Comparison of ENCODE assay signal across 1 cellular context in the genomic region with DNA sequence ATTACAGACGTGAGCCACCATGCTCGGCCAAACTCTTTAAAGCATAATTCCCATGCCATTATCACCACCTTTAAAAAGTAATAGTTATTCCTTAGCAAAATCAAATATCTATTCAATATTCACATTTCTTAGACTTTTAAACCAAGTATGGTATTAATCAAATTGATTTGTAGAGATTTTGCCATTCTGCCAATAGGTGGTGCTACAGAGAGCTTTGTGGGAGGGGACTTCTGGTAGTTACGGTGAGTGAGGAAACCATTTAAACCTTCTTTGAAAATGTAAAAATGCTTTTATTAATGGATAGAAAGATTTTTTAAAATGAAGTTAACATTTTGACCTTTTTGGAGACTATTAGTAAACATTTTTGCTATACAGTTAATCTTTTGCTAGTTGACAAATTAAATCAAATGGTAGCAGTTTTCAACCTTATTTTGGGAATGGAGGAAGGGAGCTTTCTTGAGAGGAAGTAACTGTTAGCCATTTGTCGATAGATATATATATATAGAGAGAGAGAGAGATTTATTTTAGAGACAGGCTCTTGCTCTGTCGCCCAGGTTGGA.
TF ChIP-seq lines count a peak whose summit lies in the region.

No MANE protein-coding gene starts in this region.

TF ChIP-seq in HepG2, 621 proteins besides CTCF, POLR2A, EP300 and RAD21:
- TF ChIP-seq, protein P1, sequence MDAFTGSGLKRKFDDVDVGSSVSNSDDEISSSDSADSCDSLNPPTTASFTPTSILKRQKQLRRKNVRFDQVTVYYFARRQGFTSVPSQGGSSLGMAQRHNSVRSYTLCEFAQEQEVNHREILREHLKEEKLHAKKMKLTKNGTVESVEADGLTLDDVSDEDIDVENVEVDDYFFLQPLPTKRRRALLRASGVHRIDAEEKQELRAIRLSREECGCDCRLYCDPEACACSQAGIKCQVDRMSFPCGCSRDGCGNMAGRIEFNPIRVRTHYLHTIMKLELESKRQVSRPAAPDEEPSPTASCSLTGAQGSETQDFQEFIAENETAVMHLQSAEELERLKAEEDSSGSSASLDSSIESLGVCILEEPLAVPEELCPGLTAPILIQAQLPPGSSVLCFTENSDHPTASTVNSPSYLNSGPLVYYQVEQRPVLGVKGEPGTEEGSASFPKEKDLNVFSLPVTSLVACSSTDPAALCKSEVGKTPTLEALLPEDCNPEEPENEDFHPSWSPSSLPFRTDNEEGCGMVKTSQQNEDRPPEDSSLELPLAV (CRISPR knock-in tag; conservative IDR thresholded peaks at IDR 0.05; ENCODE audit: low read depth) = no peak
- TF ChIP-seq, protein P2, sequence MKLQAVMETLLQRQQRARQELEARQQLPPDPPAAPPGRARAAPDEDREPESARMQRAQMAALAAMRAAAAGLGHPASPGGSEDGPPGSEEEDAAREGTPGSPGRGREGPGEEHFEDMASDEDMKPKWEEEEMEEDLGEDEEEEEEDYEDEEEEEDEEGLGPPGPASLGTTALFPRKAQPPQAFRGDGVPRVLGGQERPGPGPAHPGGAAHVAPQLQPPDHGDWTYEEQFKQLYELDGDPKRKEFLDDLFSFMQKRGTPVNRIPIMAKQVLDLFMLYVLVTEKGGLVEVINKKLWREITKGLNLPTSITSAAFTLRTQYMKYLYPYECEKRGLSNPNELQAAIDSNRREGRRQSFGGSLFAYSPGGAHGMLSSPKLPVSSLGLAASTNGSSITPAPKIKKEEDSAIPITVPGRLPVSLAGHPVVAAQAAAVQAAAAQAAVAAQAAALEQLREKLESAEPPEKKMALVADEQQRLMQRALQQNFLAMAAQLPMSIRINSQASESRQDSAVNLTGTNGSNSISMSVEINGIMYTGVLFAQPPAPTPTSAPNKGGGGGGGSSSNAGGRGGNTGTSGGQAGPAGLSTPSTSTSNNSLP (IDR thresholded peaks at IDR 0.05; ENCODE audit: low read depth, low read length) = peak; percentile 38; the same call in 1 of the 2 replicates
- TF ChIP-seq EHMT2 (IDR thresholded peaks at IDR 0.05; ENCODE audit: borderline replicate concordance, low read depth, low read length) = 0 out of 2 replicates have a peak, but pooled peaks have one; percentile 20
- TF ChIP-seq, protein P3, sequence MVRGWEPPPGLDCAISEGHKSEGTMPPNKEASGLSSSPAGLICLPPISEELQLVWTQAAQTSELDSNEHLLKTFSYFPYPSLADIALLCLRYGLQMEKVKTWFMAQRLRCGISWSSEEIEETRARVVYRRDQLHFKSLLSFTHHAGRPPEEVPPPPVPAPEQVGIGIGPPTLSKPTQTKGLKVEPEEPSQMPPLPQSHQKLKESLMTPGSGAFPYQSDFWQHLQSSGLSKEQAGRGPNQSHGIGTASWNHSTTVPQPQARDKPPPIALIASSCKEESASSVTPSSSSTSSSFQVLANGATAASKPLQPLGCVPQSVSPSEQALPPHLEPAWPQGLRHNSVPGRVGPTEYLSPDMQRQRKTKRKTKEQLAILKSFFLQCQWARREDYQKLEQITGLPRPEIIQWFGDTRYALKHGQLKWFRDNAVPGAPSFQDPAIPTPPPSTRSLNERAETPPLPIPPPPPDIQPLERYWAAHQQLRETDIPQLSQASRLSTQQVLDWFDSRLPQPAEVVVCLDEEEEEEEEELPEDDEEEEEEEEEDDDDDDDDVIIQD (CRISPR knock-in tag; IDR thresholded peaks at IDR 0.05; ENCODE audit: low read depth) = peak; percentile 74; the same call in 1 of the 2 replicates
- TF ChIP-seq ZNF451 (CRISPR knock-in tag; IDR thresholded peaks at IDR 0.05) = no peak
- TF ChIP-seq, protein P4, sequence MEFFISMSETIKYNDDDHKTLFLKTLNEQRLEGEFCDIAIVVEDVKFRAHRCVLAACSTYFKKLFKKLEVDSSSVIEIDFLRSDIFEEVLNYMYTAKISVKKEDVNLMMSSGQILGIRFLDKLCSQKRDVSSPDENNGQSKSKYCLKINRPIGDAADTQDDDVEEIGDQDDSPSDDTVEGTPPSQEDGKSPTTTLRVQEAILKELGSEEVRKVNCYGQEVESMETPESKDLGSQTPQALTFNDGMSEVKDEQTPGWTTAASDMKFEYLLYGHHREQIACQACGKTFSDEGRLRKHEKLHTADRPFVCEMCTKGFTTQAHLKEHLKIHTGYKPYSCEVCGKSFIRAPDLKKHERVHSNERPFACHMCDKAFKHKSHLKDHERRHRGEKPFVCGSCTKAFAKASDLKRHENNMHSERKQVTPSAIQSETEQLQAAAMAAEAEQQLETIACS (CRISPR knock-in tag; IDR thresholded peaks at IDR 0.05) = no peak
- no peak for TF ChIP-seq ETV5 (CRISPR knock-in tag; IDR thresholded peaks at IDR 0.05; ENCODE audit: borderline replicate concordance)
- TF ChIP-seq, protein P5, sequence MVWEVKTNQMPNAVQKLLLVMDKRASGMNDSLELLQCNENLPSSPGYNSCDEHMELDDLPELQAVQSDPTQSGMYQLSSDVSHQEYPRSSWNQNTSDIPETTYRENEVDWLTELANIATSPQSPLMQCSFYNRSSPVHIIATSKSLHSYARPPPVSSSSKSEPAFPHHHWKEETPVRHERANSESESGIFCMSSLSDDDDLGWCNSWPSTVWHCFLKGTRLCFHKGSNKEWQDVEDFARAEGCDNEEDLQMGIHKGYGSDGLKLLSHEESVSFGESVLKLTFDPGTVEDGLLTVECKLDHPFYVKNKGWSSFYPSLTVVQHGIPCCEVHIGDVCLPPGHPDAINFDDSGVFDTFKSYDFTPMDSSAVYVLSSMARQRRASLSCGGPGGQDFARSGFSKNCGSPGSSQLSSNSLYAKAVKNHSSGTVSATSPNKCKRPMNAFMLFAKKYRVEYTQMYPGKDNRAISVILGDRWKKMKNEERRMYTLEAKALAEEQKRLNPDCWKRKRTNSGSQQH (CRISPR knock-in tag; IDR thresholded peaks at IDR 0.05; ENCODE audit: low read depth) = no peak
- TF ChIP-seq, protein P6, sequence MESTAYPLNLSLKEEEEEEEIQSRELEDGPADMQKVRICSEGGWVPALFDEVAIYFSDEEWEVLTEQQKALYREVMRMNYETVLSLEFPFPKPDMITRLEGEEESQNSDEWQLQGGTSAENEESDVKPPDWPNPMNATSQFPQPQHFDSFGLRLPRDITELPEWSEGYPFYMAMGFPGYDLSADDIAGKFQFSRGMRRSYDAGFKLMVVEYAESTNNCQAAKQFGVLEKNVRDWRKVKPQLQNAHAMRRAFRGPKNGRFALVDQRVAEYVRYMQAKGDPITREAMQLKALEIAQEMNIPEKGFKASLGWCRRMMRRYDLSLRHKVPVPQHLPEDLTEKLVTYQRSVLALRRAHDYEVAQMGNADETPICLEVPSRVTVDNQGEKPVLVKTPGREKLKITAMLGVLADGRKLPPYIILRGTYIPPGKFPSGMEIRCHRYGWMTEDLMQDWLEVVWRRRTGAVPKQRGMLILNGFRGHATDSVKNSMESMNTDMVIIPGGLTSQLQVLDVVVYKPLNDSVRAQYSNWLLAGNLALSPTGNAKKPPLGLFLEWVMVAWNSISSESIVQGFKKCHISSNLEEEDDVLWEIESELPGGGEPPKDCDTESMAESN (CRISPR knock-in tag; conservative IDR thresholded peaks at IDR 0.05) = no peak
